In genomic region chr12:89622115-89622514, GRCh38 we compare ENCODE assay signal across 23 cellular contexts.
"Had no signal": no experiment of that assay in that cellular context is flagged by ENCODE, and none has a peak within 500 bp of the region (broad histone marks: within the 10 kb centered on the region; RNA-seq: fewer than 3 reads in every experiment).

No MANE protein-coding gene starts in this region.

- H3K4me1 ChIP-seq: breast epithelium, esophagus muscularis mucosa, gastroesophageal sphincter, prostate gland, right atrium auricular region, upper lobe of left lung had no signal

- H3K4me1 Mint-ChIP-seq: activated CD4-positive, alpha-beta T cell treated with anti-CD3 and anti-CD28 coated beads, Interleukin-2, amount 10 ng/mL, durations not matched to agents 24 days and 14 days; activated naive CD8-positive, alpha-beta T cell treated with anti-CD3 and anti-CD28 coated beads, Interleukin-2, amount 10 ng/mL, durations not matched to agents 7 days and 5 days had no signal

- H3K36me3 ChIP-seq: ovary, prostate gland, right atrium auricular region had no signal

- H3K27me3 ChIP-seq: breast epithelium, esophagus muscularis mucosa, gastroesophageal sphincter, ovary, right atrium auricular region, upper lobe of left lung had no signal

- H3K4me3 ChIP-seq: breast epithelium, esophagus muscularis mucosa, gastroesophageal sphincter, ovary, prostate gland, right atrium auricular region, upper lobe of left lung had no signal

- DNase-seq: activated CD4-positive, alpha-beta memory T cell treated with anti-CD3 and anti-CD28 coated beads, Interleukin-2, amount 10 ng/mL, durations not matched to agents 7 days and 5 days; activated CD4-positive, alpha-beta T cell treated with anti-CD3 and anti-CD28 coated beads, Interleukin-2, amount 10 ng/mL, durations not matched to agents 24 days and 14 days; activated effector memory CD4-positive, alpha-beta T cell treated with Interleukin-2 at 50 U/mL for 16 hours; activated naive CD4-positive, alpha-beta T cell treated with anti-CD3 and anti-CD28 coated beads for 36 hours; activated naive CD8-positive, alpha-beta T cell treated with anti-CD3 and anti-CD28 coated beads, Interleukin-2, amount 10 ng/mL, durations not matched to agents 7 days and 5 days; activated T-cell treated with anti-CD3 and anti-CD28 coated beads, Interleukin-2, amount 50 U/mL, for 72 hours; amniotic stem cell; cortex of kidney; effector CD4-positive, alpha-beta T cell; head of caudate nucleus; hypothalamus; midbrain; natural killer cell; ovary; stimulated activated CD4-positive, alpha-beta T cell treated with anti-CD3 and anti-CD28 coated beads, Interleukin-4, amount 100 ng/mL, for 4 hours; stimulated activated naive CD8-positive, alpha-beta T cell treated with anti-CD3 and anti-CD28 coated beads, Interleukin-15, Interleukin-2, amounts not matched to agents 100 U/mL and 50 U/mL, for 24 hours; upper lobe of left lung had no signal

- H3K4me3 Mint-ChIP-seq: activated CD4-positive, alpha-beta memory T cell treated with anti-CD3 and anti-CD28 coated beads, Interleukin-2, amount 10 ng/mL, durations not matched to agents 7 days and 5 days; activated CD4-positive, alpha-beta T cell treated with anti-CD3 and anti-CD28 coated beads, Interleukin-2, amount 10 ng/mL, durations not matched to agents 24 days and 14 days; activated naive CD4-positive, alpha-beta T cell treated with anti-CD3 and anti-CD28 coated beads for 36 hours; activated naive CD8-positive, alpha-beta T cell treated with anti-CD3 and anti-CD28 coated beads, Interleukin-2, amount 10 ng/mL, durations not matched to agents 7 days and 5 days; activated T-cell treated with anti-CD3 and anti-CD28 coated beads, Interleukin-2, amount 50 U/mL, for 72 hours; natural killer cell had no signal

- H3K27ac ChIP-seq: breast epithelium, esophagus muscularis mucosa, gastroesophageal sphincter, ovary, prostate gland, right atrium auricular region, upper lobe of left lung had no signal

- H3K27ac Mint-ChIP-seq: activated CD4-positive, alpha-beta memory T cell treated with anti-CD3 and anti-CD28 coated beads, Interleukin-2, amount 10 ng/mL, durations not matched to agents 7 days and 5 days; activated CD4-positive, alpha-beta T cell treated with anti-CD3 and anti-CD28 coated beads, Interleukin-2, amount 10 ng/mL, durations not matched to agents 24 days and 14 days; activated naive CD4-positive, alpha-beta T cell treated with anti-CD3 and anti-CD28 coated beads for 36 hours; activated naive CD8-positive, alpha-beta T cell treated with anti-CD3 and anti-CD28 coated beads, Interleukin-2, amount 10 ng/mL, durations not matched to agents 7 days and 5 days; activated T-cell treated with anti-CD3 and anti-CD28 coated beads, Interleukin-2, amount 50 U/mL, for 72 hours; natural killer cell had no signal

- H3K9me3 Mint-ChIP-seq: activated CD4-positive, alpha-beta memory T cell treated with anti-CD3 and anti-CD28 coated beads, Interleukin-2, amount 10 ng/mL, durations not matched to agents 7 days and 5 days; activated CD4-positive, alpha-beta T cell treated with anti-CD3 and anti-CD28 coated beads, Interleukin-2, amount 10 ng/mL, durations not matched to agents 24 days and 14 days; activated naive CD4-positive, alpha-beta T cell treated with anti-CD3 and anti-CD28 coated beads for 36 hours; activated naive CD8-positive, alpha-beta T cell treated with anti-CD3 and anti-CD28 coated beads, Interleukin-2, amount 10 ng/mL, durations not matched to agents 7 days and 5 days; activated T-cell treated with anti-CD3 and anti-CD28 coated beads, Interleukin-2, amount 50 U/mL, for 72 hours; natural killer cell had no signal

- H3K27me3 Mint-ChIP-seq: activated CD4-positive, alpha-beta memory T cell treated with anti-CD3 and anti-CD28 coated beads, Interleukin-2, amount 10 ng/mL, durations not matched to agents 7 days and 5 days; activated CD4-positive, alpha-beta T cell treated with anti-CD3 and anti-CD28 coated beads, Interleukin-2, amount 10 ng/mL, durations not matched to agents 24 days and 14 days; activated naive CD8-positive, alpha-beta T cell treated with anti-CD3 and anti-CD28 coated beads, Interleukin-2, amount 10 ng/mL, durations not matched to agents 7 days and 5 days had no signal

- ATAC-seq: activated CD4-positive, CD25-positive, alpha-beta regulatory T cell treated with anti-CD3 and anti-CD28 coated beads, Interleukin-2, amount 50 U/mL, for 24 hours; activated T-cell treated with anti-CD3 and anti-CD28 coated beads, Interleukin-2, amount 50 U/mL, for 72 hours; gastroesophageal sphincter; natural killer cell; stimulated activated naive CD8-positive, alpha-beta T cell treated with anti-CD3 and anti-CD28 coated beads, Interleukin-15, Interleukin-2, amounts not matched to agents 100 U/mL and 50 U/mL, for 24 hours had no signal

- H3K9me3 ChIP-seq: breast epithelium, esophagus muscularis mucosa, gastroesophageal sphincter, ovary, prostate gland, right atrium auricular region, upper lobe of left lung had no signal
